ENCODE assay signal across 8 cellular contexts in the genomic region with DNA sequence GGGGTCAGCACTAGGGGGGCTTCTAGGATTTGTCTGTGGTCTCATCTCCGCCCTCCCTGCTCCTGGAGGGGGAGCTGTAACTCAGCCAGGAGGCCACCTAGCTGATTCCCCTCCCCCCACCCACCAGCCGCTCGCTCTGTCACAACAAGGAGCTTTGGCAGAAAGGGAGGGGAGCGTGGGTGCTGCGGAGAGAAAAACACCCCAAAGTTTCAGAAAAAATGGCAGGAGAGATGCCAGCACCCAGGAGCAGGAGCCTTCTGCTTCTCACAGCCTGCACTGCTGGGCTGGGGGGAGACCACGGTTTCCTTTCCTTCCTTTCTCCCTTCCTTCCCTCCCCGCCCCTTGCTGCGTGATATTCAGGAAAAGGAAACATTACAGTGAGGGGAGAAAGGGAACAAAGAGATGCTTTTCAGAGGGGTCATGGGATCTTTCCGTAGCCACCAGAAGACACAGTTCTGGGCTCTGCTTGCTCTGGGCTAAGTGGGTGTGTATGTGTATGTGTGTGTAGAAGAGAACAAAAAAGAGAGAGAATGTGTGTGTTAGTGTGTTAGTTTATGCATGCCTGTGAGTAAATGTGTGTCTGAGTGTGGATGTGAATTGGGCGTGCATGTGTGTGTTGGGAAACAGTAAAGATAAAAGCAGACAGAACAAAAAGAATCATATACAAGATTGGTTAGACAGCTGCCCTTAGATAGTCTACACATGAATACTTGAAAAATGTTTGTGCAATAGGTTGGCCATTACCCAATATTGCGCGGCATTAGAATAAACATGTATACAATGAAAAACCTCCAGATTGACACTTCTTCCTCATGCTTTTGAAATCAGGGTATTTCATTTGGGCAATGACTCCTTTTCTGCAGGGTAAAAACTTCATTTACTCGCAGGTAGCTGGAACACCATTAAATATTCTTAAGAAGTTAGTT. TPM values are rescaled to one million over a fixed set of nuclear protein-coding genes. Genes with fewer than 3 reads are reported as not detected.
DNase-seq lines count a peak whose midpoint lies in the region; ATAC-seq and TF ChIP-seq lines count a peak whose summit lies in the region.

No MANE protein-coding gene starts in this region.

- peak overlapping the region; percentile 65 for H3K27ac ChIP-seq in ectodermal cell (ENCODE audit: insufficient read depth, low read depth, low read length, poor library complexity, severe bottlenecking)

- H3K4me3 ChIP-seq in AG10803 (ENCODE audit: low read length) (peak overlapping the region; percentile 52), ectodermal cell (ENCODE audit: insufficient read depth, low read depth, low read length) (peak overlapping the region; percentile 33)

- TF ChIP-seq CTCF in AG10803 (conservative IDR thresholded peaks at IDR 0.05; ENCODE audit: low read length) = no peak

- no peaks in the 10 kb centered on the region for H3K27me3 ChIP-seq in ectodermal cell (ENCODE audit: control insufficient read depth, insufficient read depth, low read length, poor library complexity, severe bottlenecking)

- peaks cover 32% of the 10 kb centered on the region for H3K4me1 ChIP-seq in ectodermal cell (ENCODE audit: control insufficient read depth, insufficient read depth, low read length)

- no peaks in the 10 kb centered on the region for H3K9me3 ChIP-seq in ectodermal cell (ENCODE audit: control insufficient read depth, low read length)

- WGBS in ectodermal cell, 2 experiments = 26 to 28% methylated on average over 10 of the region's 13 CpGs

- H3K36me3 ChIP-seq in ectodermal cell (ENCODE audit: control insufficient read depth, insufficient read depth, low read length) = no peaks in the 10 kb centered on the region

- ATAC-seq in HG03045 (IDR thresholded peaks at IDR 0.05; ENCODE audit: unreplicated experiment) (no peak), HG02973 (IDR thresholded peaks at IDR 0.05; ENCODE audit: unreplicated experiment) (no peak)

- DNase-seq in AG10803 (ENCODE audit: low read depth) (no peak), NCI-H1092 (lab: John Stamatoyannopoulos, UW) (peak; percentile 50), middle frontal gyrus (ENCODE audit: extremely low spot score, low spot score) (peak; percentile 36), activated gamma-delta T cell (lab: John Stamatoyannopoulos, UW) (no peak), hepatic stellate cell (ENCODE audit: low spot score) (no peak)

RNA-seq across cellular contexts. Expression of gene HSPA9, which starts 36.4 kb away (rescaled TPM):
- 217 TPM for polyA plus RNA-seq in ectodermal cell (2013, experiment 1 of 4)
- polyA plus RNA-seq in ectodermal cell (2013, experiment 2 of 4) = 200 TPM
- polyA plus RNA-seq in ectodermal cell (2013, experiment 3 of 4) = 132 TPM
- polyA plus RNA-seq in ectodermal cell (2013, experiment 4 of 4) = 137 TPM

Comparison
In these comparisons a context has a peak if more than half of its experiments do, and no peak if none do; other contexts are left out.
1. DNase-seq: peak in NCI-H1092 (single experiment) and middle frontal gyrus (single experiment); none in AG10803 (single experiment), activated gamma-delta T cell (single experiment) and hepatic stellate cell (single experiment).